26 cellular contexts compared by ENCODE assay signal in genomic region chr19:28886708-28887107, GRCh38.
"Had no signal": no experiment of that assay in that cellular context is flagged by ENCODE, and none has a peak within 500 bp of the region (broad histone marks: within the 10 kb centered on the region; RNA-seq: fewer than 3 reads in every experiment).

No MANE protein-coding gene starts in this region.

- H3K4me3 Mint-ChIP-seq: mesothelial cell of epicardium; naive thymus-derived CD4-positive, alpha-beta T cell; nephron; type B pancreatic cell had no signal

- H3K4me3 ChIP-seq: dorsolateral prefrontal cortex, gastrocnemius medialis, prostate gland, right atrium auricular region, smooth muscle cell, stomach, testis, tibial artery had no signal

- ATAC-seq: gastrocnemius medialis; left lobe of liver; naive thymus-derived CD4-positive, alpha-beta T cell; sciatic nerve had no signal

- H3K9me3 Mint-ChIP-seq: mesothelial cell of epicardium, nephron, type B pancreatic cell had no signal

- H3K9me3 ChIP-seq: gastrocnemius medialis, prostate gland, right atrium auricular region, stomach, testis, tibial artery had no signal

- H3K27ac ChIP-seq: dorsolateral prefrontal cortex, gastrocnemius medialis, prostate gland, right atrium auricular region, stomach, testis, tibial artery had no signal

- H3K27me3 ChIP-seq: gastrocnemius medialis, right atrium auricular region, testis had no signal

- H3K4me1 ChIP-seq: prostate gland, testis, tibial artery had no signal

- H3K4me1 Mint-ChIP-seq: mesothelial cell of epicardium; naive thymus-derived CD4-positive, alpha-beta T cell had no signal

- H3K36me3 Mint-ChIP-seq: mesothelial cell of epicardium; naive thymus-derived CD4-positive, alpha-beta T cell; type B pancreatic cell had no signal

- H3K27ac Mint-ChIP-seq: mesothelial cell of epicardium; naive thymus-derived CD4-positive, alpha-beta T cell; nephron; type B pancreatic cell had no signal

- DNase-seq: dorsolateral prefrontal cortex; effector CD4-positive, alpha-beta T cell; foreskin fibroblast; gastrocnemius medialis; head of caudate nucleus; kidney; mesenchymal stem cell; naive thymus-derived CD4-positive, alpha-beta T cell; nucleus accumbens; stimulated activated CD4-positive, alpha-beta T cell treated with anti-CD3 and anti-CD28 coated beads, Interleukin-12 subunit alpha, Interleukin-12 subunit beta, amount 100 ng/mL, for 4 hours; stimulated activated CD4-positive, alpha-beta T cell treated with anti-CD3 and anti-CD28 coated beads, Interleukin-1b, Interleukin-23, amount 100 ng/mL, for 48 hours; stimulated activated CD4-positive, alpha-beta T cell treated with anti-CD3 and anti-CD28 coated beads, Interleukin-4, amount 100 ng/mL, for 1 hour; stimulated activated CD8-positive, alpha-beta memory T cell treated with anti-CD3 and anti-CD28 coated beads, Interleukin-4, amount 100 ng/mL, for 48 hours; stimulated activated naive CD4-positive, alpha-beta T cell treated with Interleukin-2 at 50 U/mL for 16 hours; stomach; substantia nigra; testis; tibial artery had no signal

- H3K4me2 ChIP-seq: smooth muscle cell had no signal

- H3K36me3 ChIP-seq: gastrocnemius medialis, prostate gland, right atrium auricular region, stomach, tibial artery had no signal
